Comparison of ENCODE assay signal across 8 cellular contexts in genomic region chr17:68057531-68057952, GRCh38. TPM values are rescaled to one million over a fixed set of nuclear protein-coding genes. Genes with fewer than 3 reads are reported as not detected.
DNase-seq lines count a peak whose midpoint lies in the region; ATAC-seq, FAIRE-seq and TF ChIP-seq lines count a peak whose summit lies in the region.

No MANE protein-coding gene starts in this region.

- no peaks in the 10 kb centered on the region for H3K9me3 Mint-ChIP-seq in neural crest cell

- peak; percentile 20 to 54 (median 43) for TF ChIP-seq CTCF in heart left ventricle (IDR thresholded peaks at IDR 0.05)
- TF ChIP-seq CTCF in SK-N-SH (IDR thresholded peaks at IDR 0.05) = peak; percentile 66
- TF ChIP-seq CTCF in K562 (IDR thresholded peaks at IDR 0.05 in 2 of 3, conservative IDR thresholded peaks at IDR 0.05 in 1 of 3; ENCODE audit: insufficient read depth in 2 of 3, low read depth in 1 of 3, low read length in 3 of 3) = peak; percentile 37 to 46 (median 46); a peak in 5 of 6 replicates
- peak; percentile 56 for TF ChIP-seq CTCF in neural crest cell (conservative IDR thresholded peaks at IDR 0.05)

- H3K4me1 ChIP-seq in heart left ventricle (peaks cover 0 to 33% (median 15%) of the 10 kb centered on the region in 12 donors), SK-N-SH (ENCODE audit: control insufficient read depth in 1 of 2, insufficient read depth in 2 of 2, low read depth in 1 of 2, low read length in 1 of 2) (peaks cover 4 to 20% of the 10 kb centered on the region in 2 experiments; a peak in 2 of 4 replicates), K562 (replicated peaks in 1 of 2; ENCODE audit: control insufficient read depth in 2 of 2, insufficient read depth in 2 of 2, low read length in 2 of 2) (no peaks in the 10 kb centered on the region; a peak in 3 of 5 replicates)

- H3K9me2 ChIP-seq in SK-N-SH = no peaks in the 10 kb centered on the region

- DNase-seq in heart left ventricle = no peak
- DNase-seq in Right ventricle myocardium superior = no peak
- DNase-seq in SK-N-SH = peak; percentile 24
- peak in 3 of 4 experiments; percentile 15 to 29 (median 21) for DNase-seq in K562 (ENCODE audit: extremely low read depth in 1 of 4, low spot score in 3 of 4)
- DNase-seq in neural crest cell (ENCODE audit: low read depth, low spot score) = no peak
- no peak for DNase-seq in DMS153 (lab: John Stamatoyannopoulos, UW)
- no peak for DNase-seq in NCI-H510A (lab: John Stamatoyannopoulos, UW)

- H3K27me3 ChIP-seq in heart left ventricle (no peaks in the 10 kb centered on the region), SK-N-SH (ENCODE audit: insufficient read depth) (no peaks in the 10 kb centered on the region), K562 (ENCODE audit: control insufficient read depth in 2 of 2, insufficient read depth in 2 of 2, low read length in 2 of 2) (no peaks in the 10 kb centered on the region)

- no peak for ATAC-seq in heart left ventricle
- no peak for ATAC-seq in Right ventricle myocardium superior (ENCODE audit: poor library complexity)
- ATAC-seq in K562 = peak; percentile 82
- no peak for ATAC-seq in HG03342 (IDR thresholded peaks at IDR 0.05; ENCODE audit: unreplicated experiment)

- H3K36me3 Mint-ChIP-seq in neural crest cell (ENCODE audit: low read depth) = peaks cover 2% of the 10 kb centered on the region

- CTCF ChIA-PET in SK-N-SH (lab: Yijun Ruan, JAX) = interaction anchor here (0.9 to 2.8 kb wide), 5 partner anchors 10 to 115 kb away, joined by 3 to 7 read pairs (median 3); no protein-coding TSS in a partner anchor
- CTCF ChIA-PET in K562 (lab: Yijun Ruan, JAX; ENCODE audit: low intra/inter-chr PET ratio) = no interaction called here

- H3K4me1 Mint-ChIP-seq in neural crest cell = peaks cover 5% of the 10 kb centered on the region

- peaks cover 6% of the 10 kb centered on the region for H3F3A ChIP-seq in SK-N-SH (replicated peaks; ENCODE audit: insufficient read depth)

- TF ChIP-seq EP300 in SK-N-SH (IDR thresholded peaks at IDR 0.05; ENCODE audit: borderline replicate concordance in 1 of 2, low read depth in 1 of 2, low read length in 1 of 2) (no peak), K562 (IDR thresholded peaks at IDR 0.05; ENCODE audit: low read length) (no peak)

- WGBS in heart left ventricle, 4 donors = 52 to 60% (median 59%) methylated on average over 4 of the region's 4 CpGs
- whole genome bisulfite sequencing in SK-N-SH (ENCODE audit: low lambda C conversion rate) = 46% methylated on average over 4 of the region's 4 CpGs
- WGBS in K562 (ENCODE audit: insufficient coverage, low coverage, missing lambda C conversion rate) = 13% methylated on average over 3 of the region's 4 CpGs

- POLR2A ChIA-PET in SK-N-SH (lab: Yijun Ruan, JAX) (no interaction called here), K562 (lab: Yijun Ruan, JAX) (interaction anchor here (1.6 kb wide), 1 partner anchor 18 kb away, joined by 5 read pairs; no protein-coding TSS in a partner anchor)

- BruUV-seq in K562 (replicated peaks; lab: Mats Ljungman, UMichigan) = no TSS peak

- TF ChIP-seq POLR2A in heart left ventricle (IDR thresholded peaks at IDR 0.05) (no peak), K562 (conservative IDR thresholded peaks at IDR 0.05) (no peak)

- H3K79me2 ChIP-seq in SK-N-SH (ENCODE audit: insufficient read depth) (no peaks in the 10 kb centered on the region), K562 (ENCODE audit: control insufficient read depth, insufficient read depth, low read length) (no peaks in the 10 kb centered on the region)

- H4K20me1 ChIP-seq in SK-N-SH (ENCODE audit: insufficient read depth) (no peaks in the 10 kb centered on the region), K562 (replicated peaks; ENCODE audit: control insufficient read depth, insufficient read depth, low read length) (no peaks in the 10 kb centered on the region)

- no peak overlapping the region for H3K4me3 ChIP-seq in heart left ventricle
- no peak overlapping the region for H3K4me3 ChIP-seq in SK-N-SH (ENCODE audit: low read depth in 2 of 2, low read length in 1 of 2)
- no peak overlapping the region for H3K4me3 ChIP-seq in K562

- H3K36me3 ChIP-seq in heart left ventricle = no peaks in the 10 kb centered on the region
- H3K36me3 ChIP-seq in SK-N-SH (replicated peaks in 1 of 2; ENCODE audit: control insufficient read depth in 1 of 2, insufficient read depth in 2 of 2, low read length in 1 of 2) = no peaks in the 10 kb centered on the region
- H3K36me3 ChIP-seq in K562 (ENCODE audit: control insufficient read depth, insufficient read depth, low read length) = no peaks in the 10 kb centered on the region

- H3K9me1 ChIP-seq in K562 (ENCODE audit: control insufficient read depth, insufficient read depth, low read length) = no peaks in the 10 kb centered on the region

- in situ Hi-C loops in K562 (cut with MboI) = no loop called here

- no peak overlapping the region for H3K27ac Mint-ChIP-seq in neural crest cell (ENCODE audit: unreplicated experiment)

- no peak overlapping the region for H3K4me2 ChIP-seq in SK-N-SH
- no peak overlapping the region for H3K4me2 ChIP-seq in K562 (ENCODE audit: insufficient read depth, low read length)

- H3K27me3 Mint-ChIP-seq in neural crest cell (ENCODE audit: low read depth) = no peaks in the 10 kb centered on the region

- intact Hi-C loops in heart left ventricle (cut with DNase I) = loop anchor here in 3 of 10 donors (5.0 to 10.0 kb wide), 4 partner anchors 47 to 147 kb away; no protein-coding TSS in a partner anchor
- intact Hi-C loops in Right ventricle myocardium superior (cut with DNase I) = no loop called here
- intact Hi-C loops in K562 (cut with micrococcal nuclease) = no loop called here

- H3K9ac ChIP-seq in SK-N-SH = no peak overlapping the region
- H3K9ac ChIP-seq in K562 (ENCODE audit: insufficient read depth in 1 of 2, low read depth in 2 of 2, low read length in 2 of 2) = no peak overlapping the region

- H3K27ac ChIP-seq in heart left ventricle = no peak overlapping the region
- H3K27ac ChIP-seq in SK-N-SH (ENCODE audit: low read depth in 2 of 2, low read length in 1 of 2) = no peak overlapping the region
- H3K27ac ChIP-seq in K562 (ENCODE audit: extremely low read depth, low read depth, low read length) = no peak overlapping the region

- FAIRE-seq in K562 (lab: Jason Lieb, UNC) = peak; percentile 90

- H3K9me3 ChIP-seq in heart left ventricle (no peaks in the 10 kb centered on the region), SK-N-SH (no peaks in the 10 kb centered on the region), K562 (replicated peaks; ENCODE audit: control insufficient read depth, insufficient read depth, low read depth, low read length) (no peaks in the 10 kb centered on the region)

- H3K4me3 Mint-ChIP-seq in neural crest cell = no peak overlapping the region

- TF ChIP-seq RAD21 in SK-N-SH (IDR thresholded peaks at IDR 0.05; ENCODE audit: low read length) = peak; percentile 52
- peak; percentile 52 to 66 for TF ChIP-seq RAD21 in K562 (CRISPR knock-in tag; conservative IDR thresholded peaks at IDR 0.05 in 1 of 2, IDR thresholded peaks at IDR 0.05 in 1 of 2)

- H2AFZ ChIP-seq in SK-N-SH (ENCODE audit: low read depth) = no peak overlapping the region
- no peak overlapping the region for H2AFZ ChIP-seq in K562 (ENCODE audit: low read depth, low read length)

TF ChIP-seq in SK-N-SH, 30 proteins besides CTCF, POLR2A, EP300 and RAD21:
- TF ChIP-seq FOSL2 (IDR thresholded peaks at IDR 0.05; ENCODE audit: borderline replicate concordance, low read depth) (no peak), SMC3 (IDR thresholded peaks at IDR 0.05; ENCODE audit: low read depth, low read length) (0 out of 2 replicates have a peak, but pooled peaks have one; percentile 2), MAX (IDR thresholded peaks at IDR 0.05; ENCODE audit: low read depth) (no peak)
TF ChIP-seq in SK-N-SH: peak in this region for 1.

TF ChIP-seq in K562, 482 proteins besides CTCF, POLR2A, EP300 and RAD21 (continues in another document):
- no peak for TF ChIP-seq DIDO1 (tag; IDR thresholded peaks at IDR 0.05; ENCODE audit: low read depth)
- TF ChIP-seq SAFB (IDR thresholded peaks at IDR 0.05; ENCODE audit: borderline replicate concordance, low read depth, low read length) = no peak
- no peak for TF ChIP-seq POLR2AphosphoS5 (IDR thresholded peaks at IDR 0.05; ENCODE audit: control insufficient read depth, insufficient read depth, low read depth, low read length)

RNA-seq across cellular contexts. Expression of gene KPNA2, which starts 22.0 kb away (rescaled TPM):
- total RNA-seq in heart left ventricle (10 to 100 TPM; 12.6 to 50.7 (median 20.4) TPM), Right ventricle myocardium superior (19.7 TPM), K562 (2014; rRNA removed) (132 and 140 TPM in 2 replicates), K562 (2014; rRNA removed; fragmentation: Illumina TruSeq; extraction: Trizol) (241 and 267 TPM in 2 replicates), K562 (2015; rRNA removed; fragmentation: Illumina TruSeq; extraction: Trizol) (235 and 243 TPM in 2 replicates), K562 (2021) (219 and 223 TPM in 2 replicates), neural crest cell (376 and 397 TPM in 2 replicates)
- polyA plus RNA-seq in heart left ventricle (10 to 100 TPM; 10.6 to 37.9 TPM), SK-N-SH (2012; rRNA removed) (122 and 139 TPM in 2 replicates), K562 (2011; rRNA removed) (200 and 229 TPM in 2 replicates), K562 (2014; fragmentation: Illumina TruSeq; extraction: Trizol) (232 and 250 TPM in 2 replicates), K562 (2014; fragmentation: Nextera tagmentation; extraction: Ambion mirVana) (100 to 1,000 TPM; 594 to 984 TPM), K562 (2014; rRNA removed) (136 and 162 TPM in 2 replicates)
- polyA plus RNA-seq in SK-N-SH (2012; cell fraction: cytosol; rRNA removed) = 122 and 123 TPM in 2 replicates
- polyA plus RNA-seq in SK-N-SH (2012; cell fraction: nucleus; rRNA removed) = 71.3 and 114 TPM in 2 replicates
- 165 and 234 TPM in 2 replicates for total RNA-seq in K562 (2011; cell fraction: chromatin; rRNA removed; ENCODE audit: low replicate concordance)
- total RNA-seq in K562 (2011; cell fraction: nucleolus; rRNA removed) = 104 and 108 TPM in 2 replicates
- 115 and 124 TPM in 2 replicates for total RNA-seq in K562 (2011; cell fraction: nucleoplasm; rRNA removed)
- polyA plus RNA-seq in K562 (2011; cell fraction: cytosol; rRNA removed) = 215 and 240 TPM in 2 replicates
- polyA plus RNA-seq in K562 (2011; cell fraction: nucleus; rRNA removed) = 127 and 151 TPM in 2 replicates
- 168 and 218 TPM in 2 replicates for polyA plus RNA-seq in K562 (2012)
- polyA minus RNA-seq in K562 (2011; rRNA and poly(A)+ RNA removed) = 466 and 590 TPM in 2 replicates
- 201 and 253 TPM in 2 replicates for polyA minus RNA-seq in K562 (2011; cell fraction: cytosol; rRNA and poly(A)+ RNA removed)
- 75.3 and 108 TPM in 2 replicates for polyA minus RNA-seq in K562 (2011; cell fraction: nucleus; rRNA and poly(A)+ RNA removed)

Comparison
In these comparisons a context has a peak if more than half of its experiments do, and no peak if none do; other contexts are left out.
1. DNase-seq: peak in SK-N-SH (single experiment) and K562 (3 of 4); none in heart left ventricle (0 of 5), Right ventricle myocardium superior (single experiment), neural crest cell (single experiment), DMS153 (single experiment) and NCI-H510A (single experiment).
2. Peak in every context shown above with its lines, with median percentiles within 50 percentile points of each other: CTCF ChIP-seq.